In genomic region chr19:1843116-1843515, GRCh38 we compare ENCODE assay signal across 18 cellular contexts. TPM values are rescaled to one million over a fixed set of nuclear protein-coding genes. Genes with fewer than 3 reads are reported as not detected.
DNase-seq lines count a peak whose midpoint lies in the region; ATAC-seq and TF ChIP-seq lines count a peak whose summit lies in the region.
"Had no signal": no experiment of that assay in that cellular context is flagged by ENCODE, and none has a peak within 500 bp of the region (broad histone marks: within the 10 kb centered on the region; RNA-seq: fewer than 3 reads in every experiment).

No MANE protein-coding gene starts in this region.

- TF ChIP-seq CTCF in breast epithelium (IDR thresholded peaks at IDR 0.05) (no peak), MCF 10A (IDR thresholded peaks at IDR 0.05; ENCODE audit: unreplicated experiment) (no peak)

- no peaks in the 10 kb centered on the region for H3K27me3 Mint-ChIP-seq in MCF 10A (ENCODE audit: insufficient read depth, unreplicated experiment)
- no peaks in the 10 kb centered on the region for H3K27me3 Mint-ChIP-seq in central memory CD8-positive, alpha-beta T cell
- H3K27me3 Mint-ChIP-seq: CD8-positive, alpha-beta memory T cell had no signal

- no peak overlapping the region for H2BK120ac ChIP-seq in neuronal stem cell (ENCODE audit: low read depth, low read length)

- intact Hi-C loops in breast epithelium (cut with DNase I; ENCODE audit: low total_unique reads): no loop called here
- intact Hi-C loops in MCF 10A (cut with micrococcal nuclease): no loop called here

- no peak overlapping the region for H3K27ac Mint-ChIP-seq in MCF 10A (ENCODE audit: low read depth, unreplicated experiment)
- H3K27ac Mint-ChIP-seq in central memory CD8-positive, alpha-beta T cell (ENCODE audit: low read depth): peak overlapping the region; percentile 53

- CTCF ChIA-PET in MCF 10A (lab: Yijun Ruan, JAX): interaction anchor here (0.6 to 1.1 kb wide), 3 partner anchors 10 to 17 kb away, joined by 3 to 6 read pairs (median 4); no protein-coding TSS in a partner anchor

- H2AK5ac ChIP-seq in neuronal stem cell (ENCODE audit: low read depth, low read length): no peak overlapping the region

- peak overlapping the region; percentile 61 to 71 for H3K27ac ChIP-seq in breast epithelium
- no peak overlapping the region for H3K27ac ChIP-seq in neuronal stem cell (replicated peaks; ENCODE audit: low read length)
- H3K27ac ChIP-seq: C4-2B, SJCRH30 had no signal

- no peak overlapping the region for H3K4ac ChIP-seq in neuronal stem cell (ENCODE audit: low read length)

- H4K8ac ChIP-seq in neuronal stem cell (ENCODE audit: low read depth, low read length): no peak overlapping the region

- no peak overlapping the region for H2BK12ac ChIP-seq in neuronal stem cell (ENCODE audit: low read length)

- POLR2A ChIA-PET in MCF 10A (lab: Yijun Ruan, JAX): no interaction called here

- H3K9me3 ChIP-seq in breast epithelium (no peaks in the 10 kb centered on the region), neuronal stem cell (replicated peaks in 1 of 2; ENCODE audit: control insufficient read depth in 2 of 2, insufficient read depth in 1 of 2, low read depth in 1 of 2, low read length in 2 of 2) (no peaks in the 10 kb centered on the region)
- H3K9me3 ChIP-seq: SJCRH30 had no signal

- H3K4me3 Mint-ChIP-seq in MCF 10A (ENCODE audit: unreplicated experiment): no peak overlapping the region
- H3K4me3 Mint-ChIP-seq in central memory CD8-positive, alpha-beta T cell: no peak overlapping the region

- no peak overlapping the region for H2BK5ac ChIP-seq in neuronal stem cell (ENCODE audit: low read length)

- H2AFZ ChIP-seq in neuronal stem cell (ENCODE audit: low read length): no peak overlapping the region

- no peaks in the 10 kb centered on the region for H3K36me3 ChIP-seq in breast epithelium
- peaks cover 5 to 33% of the 10 kb centered on the region in 2 donors for H3K36me3 ChIP-seq in neuronal stem cell (replicated peaks in 1 of 2; ENCODE audit: control insufficient read depth in 2 of 2, insufficient read depth in 2 of 2, low read length in 2 of 2)
- H3K36me3 ChIP-seq: SJCRH30 had no signal

- no CpG with 5 or more reads among the region's 22 CpGs for WGBS in neuronal stem cell (ENCODE audit: extremely low coverage in 2 of 2, insufficient read length in 2 of 2, insufficient replicate concordance in 1 of 2), 2 donors

- no peak overlapping the region for H3K4me2 ChIP-seq in neuronal stem cell (ENCODE audit: insufficient read depth, low read length, poor library complexity, severe bottlenecking)

- BruUV-seq in MCF 10A (replicated peaks; lab: Mats Ljungman, UMichigan): no TSS peak

- no peak overlapping the region for H2BK15ac ChIP-seq in neuronal stem cell (ENCODE audit: low read length)

- no peak overlapping the region for H3K14ac ChIP-seq in neuronal stem cell (ENCODE audit: low read length)

- peaks cover 19% of the 10 kb centered on the region for H3K36me3 Mint-ChIP-seq in MCF 10A (ENCODE audit: insufficient read depth, unreplicated experiment)
- H3K36me3 Mint-ChIP-seq in central memory CD8-positive, alpha-beta T cell (ENCODE audit: insufficient read depth): peaks cover 36% of the 10 kb centered on the region

- no peak for TF ChIP-seq POLR2A in breast epithelium (IDR thresholded peaks at IDR 0.05)

- no peak overlapping the region for H4K91ac ChIP-seq in neuronal stem cell (ENCODE audit: low read depth, low read length, poor library complexity)

- ATAC-seq in central memory CD8-positive, alpha-beta T cell (replicated peaks; ENCODE audit: extremely low read depth, poor library complexity, severe bottlenecking): no peak
- ATAC-seq in HG02884 (IDR thresholded peaks at IDR 0.05; ENCODE audit: unreplicated experiment): no peak
- ATAC-seq: Panc1 had no signal

- peak overlapping the region; percentile 43 for H3K23ac ChIP-seq in neuronal stem cell (ENCODE audit: low read depth, low read length, poor library complexity)

- H3K27me3 ChIP-seq in breast epithelium (no peaks in the 10 kb centered on the region), neuronal stem cell (ENCODE audit: control insufficient read depth in 3 of 3, insufficient read depth in 3 of 3, low read depth in 1 of 3, low read length in 3 of 3) (no peaks in the 10 kb centered on the region)
- H3K27me3 ChIP-seq: SJCRH30 had no signal

- H3K9me3 Mint-ChIP-seq in MCF 10A (ENCODE audit: unreplicated experiment): no peaks in the 10 kb centered on the region
- H3K9me3 Mint-ChIP-seq in central memory CD8-positive, alpha-beta T cell: no peaks in the 10 kb centered on the region
- H3K9me3 Mint-ChIP-seq: CD8-positive, alpha-beta memory T cell had no signal

- H3K9ac ChIP-seq in neuronal stem cell (ENCODE audit: low read depth, low read length, poor library complexity): no peak overlapping the region

- DNase-seq in breast epithelium (ENCODE audit: low spot score in 2 of 2) (no peak), MCF 10A (ENCODE audit: unreplicated experiment) (no peak), neuronal stem cell (ENCODE audit: low spot score) (no peak), T-helper 2 cell (no peak)
- no peak for DNase-seq in central memory CD8-positive, alpha-beta T cell (ENCODE audit: low spot score in 2 of 2)
- no peak for DNase-seq in activated CD4-positive, alpha-beta T cell treated with anti-CD3 and anti-CD28 coated beads for 4 hours
- DNase-seq: Calu3; CD8-positive, alpha-beta memory T cell; NCI-H1092 treated with DMSO at 0.1 percent for 48 hours; NCI-H1436 treated with DMSO at 0.1 percent for 48 hours; NCI-H2029 treated with DMSO at 0.1 percent for 48 hours; NCI-H226; NCI-H510A treated with DMSO at 0.1 percent for 48 hours; NCI-H748 treated with DMSO at 0.1 percent for 48 hours; SJCRH30 had no signal

- peaks cover 38 to 50% of the 10 kb centered on the region in 2 donors for H3K4me1 ChIP-seq in breast epithelium
- H3K4me1 ChIP-seq in neuronal stem cell (ENCODE audit: control insufficient read depth in 2 of 2, insufficient read depth in 1 of 2, low read depth in 1 of 2, low read length in 2 of 2): peaks cover 4 to 30% of the 10 kb centered on the region in 2 donors
- H3K4me1 ChIP-seq: SJCRH30 had no signal

- peak overlapping the region in 1 of 3 donors; percentile 46 for H3K4me3 ChIP-seq in breast epithelium
- no peak overlapping the region for H3K4me3 ChIP-seq in neuronal stem cell (ENCODE audit: low read length in 2 of 2)
- H3K4me3 ChIP-seq: SJCRH30 had no signal

- peaks cover 40% of the 10 kb centered on the region for H3K79me1 ChIP-seq in neuronal stem cell (ENCODE audit: low read depth, low read length)

- H3K4me1 Mint-ChIP-seq in MCF 10A (ENCODE audit: insufficient read depth, unreplicated experiment): peaks cover 20% of the 10 kb centered on the region
- H3K4me1 Mint-ChIP-seq in central memory CD8-positive, alpha-beta T cell: peaks cover 59% of the 10 kb centered on the region

- no peak overlapping the region for H3K18ac ChIP-seq in neuronal stem cell (ENCODE audit: low read length)

RNA-seq across cellular contexts. Expression of gene REXO1, which starts 5.2 kb away (rescaled TPM):
- total RNA-seq in breast epithelium (10 to 100 TPM; 10.4 to 25.2 (median 19.7) TPM), MCF 10A (2022) (28.7 and 36.4 TPM in 2 replicates)
- 15.0 TPM for polyA plus RNA-seq in neuronal stem cell (2013, experiment 1 of 2)
- 16.5 TPM for polyA plus RNA-seq in neuronal stem cell (2013, experiment 2 of 2)

RNA-seq across cellular contexts. Expression of gene KLF16, which starts 20.3 kb away (rescaled TPM):
- 1 to 10 TPM; 2.9 to 4.6 (median 4.1) TPM for total RNA-seq in breast epithelium
- total RNA-seq in MCF 10A (2022): 27.0 and 45.5 TPM in 2 replicates
- polyA plus RNA-seq in neuronal stem cell (2013, experiment 1 of 2): 12.8 TPM
- 12.5 TPM for polyA plus RNA-seq in neuronal stem cell (2013, experiment 2 of 2)

RNA-seq across cellular contexts. Expression of gene ATP8B3, which starts 31.0 kb away (rescaled TPM):
- 1 to 10 TPM in 2 of 3 donors, under 1 TPM in 1; 0.66 to 1.4 (median 1.0) TPM for total RNA-seq in breast epithelium
- 5.6 and 9.3 TPM in 2 replicates for total RNA-seq in MCF 10A (2022)
- polyA plus RNA-seq in neuronal stem cell (2013, experiment 1 of 2): 0.79 TPM
- 0.80 TPM for polyA plus RNA-seq in neuronal stem cell (2013, experiment 2 of 2)

RNA-seq across cellular contexts. Expression of gene ABHD17A, which starts 42.2 kb away (rescaled TPM):
- total RNA-seq in breast epithelium: 10 to 100 TPM; 62.4 to 81.3 (median 76.0) TPM
- 38.9 and 39.5 TPM in 2 replicates for total RNA-seq in MCF 10A (2022)
- polyA plus RNA-seq in neuronal stem cell (2013, experiment 1 of 2): 44.4 TPM
- 44.1 TPM for polyA plus RNA-seq in neuronal stem cell (2013, experiment 2 of 2)
